ENCODE assay signal across 9 cellular contexts in the genomic region with DNA sequence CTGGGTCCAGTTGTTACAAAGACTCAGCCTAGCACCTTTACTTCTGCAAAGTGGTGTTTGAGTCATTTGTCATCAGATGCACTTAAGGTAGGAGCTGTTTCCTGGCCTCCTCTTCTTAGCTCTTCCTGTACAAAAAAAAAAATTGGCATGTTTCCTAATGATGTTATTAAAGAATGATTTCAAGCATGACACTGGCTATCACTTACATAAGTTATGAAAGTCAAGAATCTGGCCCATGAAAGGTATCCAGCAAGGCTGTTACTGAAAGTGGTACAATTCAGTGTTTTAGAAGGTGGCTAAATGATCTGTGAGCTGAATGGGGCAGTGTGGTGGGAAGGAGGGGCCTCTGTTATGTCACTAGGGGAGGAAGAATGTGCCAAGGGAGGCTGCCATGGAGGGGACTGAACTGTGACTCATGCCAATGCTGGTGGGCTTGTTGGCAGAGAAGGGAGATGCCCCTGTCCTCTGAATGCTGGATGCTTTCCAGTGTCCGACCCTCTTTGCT.
DNase-seq lines count a peak whose midpoint lies in the region; ATAC-seq and TF ChIP-seq lines count a peak whose summit lies in the region.
"Had no signal": no experiment of that assay in that cellular context is flagged by ENCODE, and none has a peak within 500 bp of the region (broad histone marks: within the 10 kb centered on the region; RNA-seq: fewer than 3 reads in every experiment).

No MANE protein-coding gene starts in this region.

- H4K20me1 ChIP-seq in mammary epithelial cell (ENCODE audit: insufficient read depth, low read length): no peaks in the 10 kb centered on the region

- no peak for TF ChIP-seq POLR2A in uterus (IDR thresholded peaks at IDR 0.05)

- no peaks in the 10 kb centered on the region for H3K4me1 Mint-ChIP-seq in CD4-positive, alpha-beta memory T cell

- no peaks in the 10 kb centered on the region for H3K79me2 ChIP-seq in mammary epithelial cell (ENCODE audit: insufficient read depth, low read length)

- intact Hi-C loops in heart right ventricle (cut with DNase I): no loop called here
- intact Hi-C loops in cardiac septum (cut with DNase I): no loop called here
- intact Hi-C loops in mammary epithelial cell (cut with micrococcal nuclease): no loop called here
- intact Hi-C loops in left lung (cut with DNase I): no loop called here
- intact Hi-C loops in uterus (cut with DNase I; ENCODE audit: low total_unique reads): no loop called here
- intact Hi-C loops in CD4-positive, alpha-beta memory T cell (cut with micrococcal nuclease): no loop called here

- ATAC-seq in heart right ventricle (peak in 6 of 8 donors; percentile 24 to 57 (median 32)), left lung (peak; percentile 45)

- H2AFZ ChIP-seq in mammary epithelial cell (ENCODE audit: low read depth, low read length): peak overlapping the region; percentile 4

- H3K36me3 Mint-ChIP-seq in CD4-positive, alpha-beta memory T cell: no peaks in the 10 kb centered on the region

- no peaks in the 10 kb centered on the region for H3K36me3 ChIP-seq in heart right ventricle
- no peaks in the 10 kb centered on the region for H3K36me3 ChIP-seq in mammary epithelial cell (ENCODE audit: insufficient read depth, low read length)
- H3K36me3 ChIP-seq in left lung: no peaks in the 10 kb centered on the region
- H3K36me3 ChIP-seq in uterus: no peaks in the 10 kb centered on the region
- no peaks in the 10 kb centered on the region for H3K36me3 ChIP-seq in CD4-positive, alpha-beta memory T cell (ENCODE audit: insufficient read depth, low read length)

- H3K4me2 ChIP-seq in mammary epithelial cell (ENCODE audit: insufficient read depth, low read depth, low read length): no peak overlapping the region

- H3K27ac ChIP-seq in heart right ventricle: peak overlapping the region in 8 of 10 donors; percentile 2 to 65 (median 44)
- H3K27ac ChIP-seq in mammary epithelial cell (ENCODE audit: insufficient read depth, low read depth, low read length): no peak overlapping the region
- H3K27ac ChIP-seq in left lung: peak overlapping the region in 1 of 2 donors; percentile 19
- H3K27ac ChIP-seq in uterus: peak overlapping the region; percentile 7 to 59
- H3K27ac ChIP-seq in CD4-positive, alpha-beta memory T cell (ENCODE audit: low read depth, low read length): no peak overlapping the region

- peaks cover 3 to 22% (median 19%) of the 10 kb centered on the region in 9 donors for H3K4me1 ChIP-seq in heart right ventricle
- H3K4me1 ChIP-seq in mammary epithelial cell (ENCODE audit: insufficient read depth, low read length): peaks cover 11% of the 10 kb centered on the region
- peaks cover 0 to 3% of the 10 kb centered on the region in 2 donors for H3K4me1 ChIP-seq in left lung
- no peaks in the 10 kb centered on the region for H3K4me1 ChIP-seq in uterus
- H3K4me1 ChIP-seq in CD4-positive, alpha-beta memory T cell (ENCODE audit: insufficient read depth, low read length): no peaks in the 10 kb centered on the region

- POLR2A ChIA-PET in CD4-positive, alpha-beta memory T cell (lab: Charles Lee; ENCODE audit: partially characterized antibody): no interaction called here

- H3K4me3 ChIP-seq in heart right ventricle (no peak overlapping the region), mammary epithelial cell (replicated peaks in 1 of 3; ENCODE audit: insufficient read depth in 1 of 3, low read depth in 2 of 3, low read length in 3 of 3) (no peak overlapping the region), left lung (no peak overlapping the region), uterus (no peak overlapping the region)
- no peak overlapping the region for H3K4me3 ChIP-seq in CD4-positive, alpha-beta memory T cell (ENCODE audit: low read length in 2 of 2)

- dilution Hi-C loops in mammary epithelial cell (cut with HindIII; ENCODE audit: low sequenced_read_pairs): no loop called here

- H3K9ac ChIP-seq in mammary epithelial cell (ENCODE audit: insufficient read depth, low read length): no peak overlapping the region

- DNase-seq in heart right ventricle: no peak
- DNase-seq in cardiac septum (ENCODE audit: low spot score): no peak
- peak; percentile 24 for DNase-seq in mammary epithelial cell
- DNase-seq in left lung: no peak
- no peak for DNase-seq in uterus
- DNase-seq in cerebellar nuclear complex (lab: John Stamatoyannopoulos, UW): no peak
- DNase-seq in NCI-H1092 treated with DMSO at 0.1 percent for 48 hours (lab: John Stamatoyannopoulos, UW): no peak
- no peak for DNase-seq in CD4-positive, alpha-beta memory T cell
- DNase-seq: activated CD4-positive, alpha-beta T cell treated with anti-CD3 and anti-CD28 coated beads for 4 hours had no signal

- no peak overlapping the region for H3K4me3 Mint-ChIP-seq in CD4-positive, alpha-beta memory T cell

- CTCF ChIA-PET in mammary epithelial cell (lab: Charles Lee; ENCODE audit: low non-redundant PET): no interaction called here
- CTCF ChIA-PET in CD4-positive, alpha-beta memory T cell (lab: Charles Lee; ENCODE audit: partially characterized antibody): interaction anchor here (1.3 kb wide), 1 partner anchor 10 kb away, joined by 4 read pairs; no protein-coding TSS in a partner anchor

- TF ChIP-seq CTCF in heart right ventricle (IDR thresholded peaks at IDR 0.05) (no peak), mammary epithelial cell (conservative IDR thresholded peaks at IDR 0.05 in 1 of 2, IDR thresholded peaks at IDR 0.05 in 1 of 2; ENCODE audit: extremely low read depth in 1 of 2, insufficient read depth in 1 of 2, low read depth in 1 of 2, low read length in 2 of 2) (no peak), left lung (IDR thresholded peaks at IDR 0.05) (no peak), uterus (IDR thresholded peaks at IDR 0.05) (no peak)

- H3K27ac Mint-ChIP-seq in CD4-positive, alpha-beta memory T cell: no peak overlapping the region

- in situ Hi-C loops in mammary epithelial cell (cut with MboI; ENCODE audit: low sequenced_read_pairs in 2 of 2): no loop called here

- 57 to 61% methylated on average over 1 of the region's 1 CpG for WGBS in heart right ventricle, 2 donors
- WGBS in mammary epithelial cell (ENCODE audit: low coverage, missing lambda C conversion rate): 0% methylated on average over 1 of the region's 1 CpG

- H3K9me3 ChIP-seq in heart right ventricle (peaks cover 0 to 11% (median 0%) of the 10 kb centered on the region in 11 donors), mammary epithelial cell (replicated peaks; ENCODE audit: insufficient read depth, low read length) (no peaks in the 10 kb centered on the region), left lung (peaks cover 0 to 4% of the 10 kb centered on the region in 2 donors), uterus (no peaks in the 10 kb centered on the region)
- no peaks in the 10 kb centered on the region for H3K9me3 ChIP-seq in CD4-positive, alpha-beta memory T cell (ENCODE audit: control insufficient read depth in 1 of 2, low read length in 2 of 2)

- no TSS peak for BruUV-seq in mammary epithelial cell (replicated peaks; lab: Mats Ljungman, UMichigan)

- H3K27me3 ChIP-seq in heart right ventricle (no peaks in the 10 kb centered on the region), mammary epithelial cell (ENCODE audit: insufficient read depth, low read length) (no peaks in the 10 kb centered on the region), left lung (no peaks in the 10 kb centered on the region), uterus (no peaks in the 10 kb centered on the region)
- H3K27me3 ChIP-seq in CD4-positive, alpha-beta memory T cell (ENCODE audit: insufficient read depth, low read length): no peaks in the 10 kb centered on the region

- peaks cover 1 to 12% of the 10 kb centered on the region in 2 donors for H3K27me3 Mint-ChIP-seq in CD4-positive, alpha-beta memory T cell

- peaks cover 0 to 10% (median 5%) of the 10 kb centered on the region in 8 donors for H3K9me3 Mint-ChIP-seq in CD4-positive, alpha-beta memory T cell

Comparison
In these comparisons a context has a peak if more than half of its experiments do, and no peak if none do; other contexts are left out.
1. H3K27ac ChIP-seq: peak in heart right ventricle (8 of 10) and uterus (2 of 2); none in mammary epithelial cell (single experiment) and CD4-positive, alpha-beta memory T cell (single experiment).